1 cellular context compared by ENCODE assay signal in genomic region chr9:89442981-89443817, GRCh38.
TF ChIP-seq lines count a peak whose summit lies in the region.

No MANE protein-coding gene starts in this region.

TF ChIP-seq in HepG2, 621 proteins besides CTCF, POLR2A, EP300 and RAD21 (continued from another document):
- TF ChIP-seq, protein P1, sequence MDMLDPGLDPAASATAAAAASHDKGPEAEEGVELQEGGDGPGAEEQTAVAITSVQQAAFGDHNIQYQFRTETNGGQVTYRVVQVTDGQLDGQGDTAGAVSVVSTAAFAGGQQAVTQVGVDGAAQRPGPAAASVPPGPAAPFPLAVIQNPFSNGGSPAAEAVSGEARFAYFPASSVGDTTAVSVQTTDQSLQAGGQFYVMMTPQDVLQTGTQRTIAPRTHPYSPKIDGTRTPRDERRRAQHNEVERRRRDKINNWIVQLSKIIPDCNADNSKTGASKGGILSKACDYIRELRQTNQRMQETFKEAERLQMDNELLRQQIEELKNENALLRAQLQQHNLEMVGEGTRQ (IDR thresholded peaks at IDR 0.05; ENCODE audit: low read depth, low read length) = no peak
- TF ChIP-seq, protein P1 (CRISPR knock-in tag; IDR thresholded peaks at IDR 0.05; ENCODE audit: borderline replicate concordance) = no peak
- TF ChIP-seq MTF2 (CRISPR knock-in tag; IDR thresholded peaks at IDR 0.05; ENCODE audit: borderline replicate concordance) = no peak
